10 cellular contexts compared by ENCODE assay signal in genomic region chr12:14950982-14951746, GRCh38. TPM values are rescaled to one million over a fixed set of nuclear protein-coding genes. Genes with fewer than 3 reads are reported as not detected.
DNase-seq lines count a peak whose midpoint lies in the region; ATAC-seq and TF ChIP-seq lines count a peak whose summit lies in the region.
"Had no signal": no experiment of that assay in that cellular context is flagged by ENCODE, and none has a peak within 500 bp of the region (broad histone marks: within the 10 kb centered on the region; RNA-seq: fewer than 3 reads in every experiment).

No MANE protein-coding gene starts in this region.

- peak overlapping the region; percentile 91 to 96 for H3K27ac ChIP-seq in ascending aorta
- H3K27ac ChIP-seq in tibial artery: peak overlapping the region; percentile 79 to 84

- peak; percentile 67 for DNase-seq in activated CD4-positive, alpha-beta T cell treated with anti-CD3 and anti-CD28 coated beads, Interleukin-2, amount 10 ng/mL, durations not matched to agents 24 days and 14 days
- no peak for DNase-seq in activated CD4-positive, alpha-beta T cell treated with anti-CD3 and anti-CD28 coated beads for 48 hours
- no peak for DNase-seq in ascending aorta (ENCODE audit: low spot score in 2 of 2)
- peak; percentile 89 for DNase-seq in kidney tubule cell (ENCODE audit: low spot score)
- no peak for DNase-seq in tibial artery
- DNase-seq in stimulated activated naive CD4-positive, alpha-beta T cell (lab: John Stamatoyannopoulos, UW): no peak
- DNase-seq in T-helper 9 cell: no peak
- DNase-seq: NCI-H446 had no signal

- H3K27ac Mint-ChIP-seq in activated CD4-positive, alpha-beta T cell treated with anti-CD3 and anti-CD28 coated beads, Interleukin-2, amount 10 ng/mL, durations not matched to agents 24 days and 14 days: peak overlapping the region; percentile 96

- H3K4me1 ChIP-seq in ascending aorta (peaks cover 5 to 58% of the 10 kb centered on the region in 2 donors), tibial artery (peaks cover 0 to 63% (median 29%) of the 10 kb centered on the region in 4 donors)

- H3K9me3 ChIP-seq in ascending aorta: no peaks in the 10 kb centered on the region
- no peaks in the 10 kb centered on the region for H3K9me3 ChIP-seq in tibial artery

- H3K4me3 Mint-ChIP-seq in activated CD4-positive, alpha-beta T cell treated with anti-CD3 and anti-CD28 coated beads, Interleukin-2, amount 10 ng/mL, durations not matched to agents 24 days and 14 days: peak overlapping the region; percentile 75
- H3K4me3 Mint-ChIP-seq: neural crest cell had no signal

- TF ChIP-seq CTCF in ascending aorta (IDR thresholded peaks at IDR 0.05): no peak
- no peak for TF ChIP-seq CTCF in tibial artery (IDR thresholded peaks at IDR 0.05)

- H3K4me3 ChIP-seq in ascending aorta (no peak overlapping the region), tibial artery (no peak overlapping the region)

- ATAC-seq in GM18520 (IDR thresholded peaks at IDR 0.05; ENCODE audit: unreplicated experiment): no peak

- peaks cover 79% of the 10 kb centered on the region for H3K4me1 Mint-ChIP-seq in activated CD4-positive, alpha-beta T cell treated with anti-CD3 and anti-CD28 coated beads, Interleukin-2, amount 10 ng/mL, durations not matched to agents 24 days and 14 days

- H3K36me3 Mint-ChIP-seq in activated CD4-positive, alpha-beta T cell treated with anti-CD3 and anti-CD28 coated beads, Interleukin-2, amount 10 ng/mL, durations not matched to agents 24 days and 14 days (ENCODE audit: low read depth): peaks cover 52% of the 10 kb centered on the region

- intact Hi-C loops in activated CD4-positive, alpha-beta T cell treated with anti-CD3 and anti-CD28 coated beads, Interleukin-2, amount 10 ng/mL, durations not matched to agents 24 days and 14 days (cut with micrococcal nuclease): loop anchor here (5.0 to 10.0 kb wide), 4 partner anchors 621 to 1846 kb away; partner anchors contain the start of genes GSG1 and STRAP
- intact Hi-C loops in ascending aorta (cut with DNase I): loop anchor here (5.0 kb wide), 2 partner anchors 41 to 256 kb away; no protein-coding TSS in a partner anchor
- intact Hi-C loops in tibial artery (cut with DNase I; ENCODE audit: low total_unique reads): loop anchor here (5.0 kb wide), 1 partner anchor 59 kb away; no protein-coding TSS in a partner anchor

- H3K27me3 Mint-ChIP-seq in activated CD4-positive, alpha-beta T cell treated with anti-CD3 and anti-CD28 coated beads, Interleukin-2, amount 10 ng/mL, durations not matched to agents 24 days and 14 days: no peaks in the 10 kb centered on the region

- H3K36me3 ChIP-seq in ascending aorta (peaks cover 0 to 8% of the 10 kb centered on the region in 2 donors), tibial artery (no peaks in the 10 kb centered on the region)

- H3K27me3 ChIP-seq in ascending aorta: no peaks in the 10 kb centered on the region
- no peaks in the 10 kb centered on the region for H3K27me3 ChIP-seq in tibial artery

- no peaks in the 10 kb centered on the region for H3K9me3 Mint-ChIP-seq in activated CD4-positive, alpha-beta T cell treated with anti-CD3 and anti-CD28 coated beads, Interleukin-2, amount 10 ng/mL, durations not matched to agents 24 days and 14 days
- H3K9me3 Mint-ChIP-seq: neural crest cell had no signal

RNA-seq across cellular contexts. Expression of gene ARHGDIB, which starts 10.2 kb away (rescaled TPM):
- total RNA-seq in activated CD4-positive, alpha-beta T cell treated with anti-CD3 and anti-CD28 coated beads, Interleukin-2, amount 10 ng/mL, durations not matched to agents 24 days and 14 days: 452 TPM in 2 replicates
- total RNA-seq in ascending aorta: 87.1 TPM

RNA-seq across cellular contexts. Expression of gene ERP27, which starts 12.8 kb away (rescaled TPM):
- total RNA-seq in activated CD4-positive, alpha-beta T cell treated with anti-CD3 and anti-CD28 coated beads, Interleukin-2, amount 10 ng/mL, durations not matched to agents 24 days and 14 days: 1.5 and 1.8 TPM in 2 replicates
- not detected for total RNA-seq in ascending aorta
- total RNA-seq: neural crest cell had no signal

RNA-seq across cellular contexts. Expression of gene PDE6H, which starts 21.7 kb away (rescaled TPM):
- total RNA-seq in activated CD4-positive, alpha-beta T cell treated with anti-CD3 and anti-CD28 coated beads, Interleukin-2, amount 10 ng/mL, durations not matched to agents 24 days and 14 days: not detected in 2 replicates
- total RNA-seq in ascending aorta: not detected
- total RNA-seq: neural crest cell had no signal

Comparison
In these comparisons a context has a peak if more than half of its experiments do, and no peak if none do; other contexts are left out.
1. DNase-seq: peak in activated CD4-positive, alpha-beta T cell treated with anti-CD3 and anti-CD28 coated beads, Interleukin-2, amount 10 ng/mL, durations not matched to agents 24 days and 14 days (single experiment) and kidney tubule cell (single experiment); none in activated CD4-positive, alpha-beta T cell treated with anti-CD3 and anti-CD28 coated beads for 48 hours (single experiment), ascending aorta (0 of 2), tibial artery (0 of 2), stimulated activated naive CD4-positive, alpha-beta T cell (0 of 6) and T-helper 9 cell (single experiment).